Comparison of ENCODE assay signal across 1 cellular context in the genomic region with DNA sequence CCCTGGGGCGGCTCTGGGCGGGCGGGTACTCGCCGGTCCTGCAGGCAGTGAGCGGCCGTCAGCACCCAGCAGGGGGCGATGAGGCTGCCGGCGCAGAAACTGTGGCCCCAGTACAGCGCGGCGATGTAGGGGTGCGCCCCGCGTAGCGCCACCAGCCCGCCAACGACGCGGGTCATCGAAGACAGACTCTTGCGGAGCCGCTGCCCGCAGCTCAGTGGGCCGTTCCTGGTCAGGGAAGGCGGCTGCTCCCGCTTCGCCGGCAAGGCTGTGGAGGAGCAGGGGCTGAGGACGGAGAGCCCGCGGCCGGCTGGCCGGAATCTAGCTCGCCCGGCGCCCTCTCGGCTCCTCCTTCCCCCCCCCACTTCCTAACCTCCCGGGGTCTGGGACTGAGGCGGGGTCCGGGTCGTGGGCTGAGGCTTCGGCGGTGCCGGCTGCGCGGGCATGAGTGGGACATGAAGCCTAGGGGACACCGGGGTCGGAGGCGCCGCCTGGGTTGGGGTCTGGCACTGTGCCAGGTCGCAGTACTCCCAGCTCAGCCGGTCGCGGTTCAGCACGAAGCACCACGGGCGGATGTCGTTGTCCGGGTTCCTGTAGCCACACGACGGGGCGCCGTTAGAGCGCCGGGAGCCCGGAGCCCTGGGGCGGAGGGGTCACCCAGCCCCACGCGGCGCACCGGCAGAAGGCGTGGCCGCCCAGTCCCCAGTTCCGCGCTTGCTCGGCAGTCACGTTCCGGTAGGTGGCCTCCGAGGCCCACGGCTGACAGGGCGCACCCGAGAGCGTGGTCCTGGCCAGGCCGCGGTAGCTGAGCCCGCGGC.
TF ChIP-seq lines count a peak whose summit lies in the region.

No MANE protein-coding gene starts in this region.

TF ChIP-seq in HepG2, 621 proteins besides CTCF, POLR2A, EP300 and RAD21 (continued from another document and continues in another):
- TF ChIP-seq ZBTB34 (CRISPR knock-in tag; IDR thresholded peaks at IDR 0.05) = no peak
- TF ChIP-seq AGO2 (optimal IDR thresholded peaks at IDR 0.05; ENCODE audit: low read depth, low read length) = no peak
- TF ChIP-seq ATM (IDR thresholded peaks at IDR 0.05; ENCODE audit: borderline replicate concordance) = no peak
- TF ChIP-seq MTF1 (CRISPR knock-in tag; IDR thresholded peaks at IDR 0.05) = no peak
- TF ChIP-seq PRPF4 (IDR thresholded peaks at IDR 0.05; ENCODE audit: low read depth, low read length, poor library complexity, severe bottlenecking) = no peak
- TF ChIP-seq, protein P1, sequence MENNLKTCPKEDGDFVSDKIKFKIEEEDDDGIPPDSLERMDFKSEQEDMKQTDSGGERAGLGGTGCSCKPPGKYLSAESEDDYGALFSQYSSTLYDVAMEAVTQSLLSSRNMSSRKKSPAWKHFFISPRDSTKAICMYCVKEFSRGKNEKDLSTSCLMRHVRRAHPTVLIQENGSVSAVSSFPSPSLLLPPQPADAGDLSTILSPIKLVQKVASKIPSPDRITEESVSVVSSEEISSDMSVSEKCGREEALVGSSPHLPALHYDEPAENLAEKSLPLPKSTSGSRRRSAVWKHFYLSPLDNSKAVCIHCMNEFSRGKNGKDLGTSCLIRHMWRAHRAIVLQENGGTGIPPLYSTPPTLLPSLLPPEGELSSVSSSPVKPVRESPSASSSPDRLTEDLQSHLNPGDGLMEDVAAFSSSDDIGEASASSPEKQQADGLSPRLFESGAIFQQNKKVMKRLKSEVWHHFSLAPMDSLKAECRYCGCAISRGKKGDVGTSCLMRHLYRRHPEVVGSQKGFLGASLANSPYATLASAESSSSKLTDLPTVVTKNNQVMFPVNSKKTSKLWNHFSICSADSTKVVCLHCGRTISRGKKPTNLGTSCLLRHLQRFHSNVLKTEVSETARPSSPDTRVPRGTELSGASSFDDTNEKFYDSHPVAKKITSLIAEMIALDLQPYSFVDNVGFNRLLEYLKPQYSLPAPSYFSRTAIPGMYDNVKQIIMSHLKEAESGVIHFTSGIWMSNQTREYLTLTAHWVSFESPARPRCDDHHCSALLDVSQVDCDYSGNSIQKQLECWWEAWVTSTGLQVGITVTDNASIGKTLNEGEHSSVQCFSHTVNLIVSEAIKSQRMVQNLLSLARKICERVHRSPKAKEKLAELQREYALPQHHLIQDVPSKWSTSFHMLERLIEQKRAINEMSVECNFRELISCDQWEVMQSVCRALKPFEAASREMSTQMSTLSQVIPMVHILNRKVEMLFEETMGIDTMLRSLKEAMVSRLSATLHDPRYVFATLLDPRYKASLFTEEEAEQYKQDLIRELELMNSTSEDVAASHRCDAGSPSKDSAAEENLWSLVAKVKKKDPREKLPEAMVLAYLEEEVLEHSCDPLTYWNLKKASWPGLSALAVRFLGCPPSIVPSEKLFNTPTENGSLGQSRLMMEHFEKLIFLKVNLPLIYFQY (CRISPR knock-in tag; IDR thresholded peaks at IDR 0.05; ENCODE audit: borderline replicate concordance) = no peak
- TF ChIP-seq CAMTA2 (CRISPR knock-in tag; IDR thresholded peaks at IDR 0.05; ENCODE audit: borderline replicate concordance) = no peak
- no peak for TF ChIP-seq ZNF382 (CRISPR knock-in tag; IDR thresholded peaks at IDR 0.05; ENCODE audit: borderline replicate concordance)
- TF ChIP-seq ZXDC (CRISPR knock-in tag; IDR thresholded peaks at IDR 0.05) = no peak
- no peak for TF ChIP-seq PCBP2 (optimal IDR thresholded peaks at IDR 0.05; ENCODE audit: low read depth, low read length, poor library complexity, severe bottlenecking)
- no peak for TF ChIP-seq AGO1 (IDR thresholded peaks at IDR 0.05; ENCODE audit: low read depth, low read length, poor library complexity, severe bottlenecking)
- no peak for TF ChIP-seq SRSF1 (optimal IDR thresholded peaks at IDR 0.05; ENCODE audit: low read depth, low read length)
- no peak for TF ChIP-seq MEIS2 (CRISPR knock-in tag; IDR thresholded peaks at IDR 0.05)
- no peak for TF ChIP-seq ZNF124 (CRISPR knock-in tag; IDR thresholded peaks at IDR 0.05)
- no peak for TF ChIP-seq POLR2AphosphoS2 (IDR thresholded peaks at IDR 0.05; ENCODE audit: low read depth, low read length)
- no peak for TF ChIP-seq MZF1 (CRISPR knock-in tag; IDR thresholded peaks at IDR 0.05; ENCODE audit: borderline replicate concordance)
- TF ChIP-seq ZNF569 (CRISPR knock-in tag; IDR thresholded peaks at IDR 0.05; ENCODE audit: borderline replicate concordance) = no peak
- TF ChIP-seq NCOR1 (IDR thresholded peaks at IDR 0.05; ENCODE audit: borderline replicate concordance, low read length) = no peak
- no peak for TF ChIP-seq KDM1A (CRISPR knock-in tag; IDR thresholded peaks at IDR 0.05)
- no peak for TF ChIP-seq RNF2 (conservative IDR thresholded peaks at IDR 0.05; ENCODE audit: low read depth)
- TF ChIP-seq ZNF672 (CRISPR knock-in tag; IDR thresholded peaks at IDR 0.05) = no peak
- no peak for TF ChIP-seq JUN (CRISPR knock-in tag; IDR thresholded peaks at IDR 0.05)
- no peak for TF ChIP-seq THYN1 (CRISPR knock-in tag; IDR thresholded peaks at IDR 0.05; ENCODE audit: borderline replicate concordance, low read depth)
- TF ChIP-seq FOXC1 (CRISPR knock-in tag; IDR thresholded peaks at IDR 0.05; ENCODE audit: borderline replicate concordance) = 0 out of 2 replicates have a peak, but pooled peaks have one; percentile 55
- TF ChIP-seq FIP1L1 (IDR thresholded peaks at IDR 0.05; ENCODE audit: borderline replicate concordance, insufficient read depth, low read depth, low read length) = no peak
- TF ChIP-seq ZSCAN22 (CRISPR knock-in tag; IDR thresholded peaks at IDR 0.05) = no peak
- TF ChIP-seq SNRNP70 (IDR thresholded peaks at IDR 0.05; ENCODE audit: low read depth, low read length) = no peak
- no peak for TF ChIP-seq KDM5A (IDR thresholded peaks at IDR 0.05; ENCODE audit: borderline replicate concordance, low read length)
- TF ChIP-seq ZNF7 (CRISPR knock-in tag; IDR thresholded peaks at IDR 0.05) = no peak
- no peak for TF ChIP-seq ZNF776 (CRISPR knock-in tag; IDR thresholded peaks at IDR 0.05)
- no peak for TF ChIP-seq FOXA3 (CRISPR knock-in tag; IDR thresholded peaks at IDR 0.05)
- no peak for TF ChIP-seq ZNF543 (CRISPR knock-in tag; IDR thresholded peaks at IDR 0.05)
- TF ChIP-seq, protein P2, sequence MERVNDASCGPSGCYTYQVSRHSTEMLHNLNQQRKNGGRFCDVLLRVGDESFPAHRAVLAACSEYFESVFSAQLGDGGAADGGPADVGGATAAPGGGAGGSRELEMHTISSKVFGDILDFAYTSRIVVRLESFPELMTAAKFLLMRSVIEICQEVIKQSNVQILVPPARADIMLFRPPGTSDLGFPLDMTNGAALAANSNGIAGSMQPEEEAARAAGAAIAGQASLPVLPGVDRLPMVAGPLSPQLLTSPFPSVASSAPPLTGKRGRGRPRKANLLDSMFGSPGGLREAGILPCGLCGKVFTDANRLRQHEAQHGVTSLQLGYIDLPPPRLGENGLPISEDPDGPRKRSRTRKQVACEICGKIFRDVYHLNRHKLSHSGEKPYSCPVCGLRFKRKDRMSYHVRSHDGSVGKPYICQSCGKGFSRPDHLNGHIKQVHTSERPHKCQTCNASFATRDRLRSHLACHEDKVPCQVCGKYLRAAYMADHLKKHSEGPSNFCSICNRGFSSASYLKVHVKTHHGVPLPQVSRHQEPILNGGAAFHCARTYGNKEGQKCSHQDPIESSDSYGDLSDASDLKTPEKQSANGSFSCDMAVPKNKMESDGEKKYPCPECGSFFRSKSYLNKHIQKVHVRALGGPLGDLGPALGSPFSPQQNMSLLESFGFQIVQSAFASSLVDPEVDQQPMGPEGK (CRISPR knock-in tag; IDR thresholded peaks at IDR 0.05) = 0 out of 2 replicates have a peak, but pooled peaks have one; percentile 15
- TF ChIP-seq FOXO1 (CRISPR knock-in tag; IDR thresholded peaks at IDR 0.05) = no peak
- no peak for TF ChIP-seq MED13 (CRISPR knock-in tag; IDR thresholded peaks at IDR 0.05)
- TF ChIP-seq, protein P3, sequence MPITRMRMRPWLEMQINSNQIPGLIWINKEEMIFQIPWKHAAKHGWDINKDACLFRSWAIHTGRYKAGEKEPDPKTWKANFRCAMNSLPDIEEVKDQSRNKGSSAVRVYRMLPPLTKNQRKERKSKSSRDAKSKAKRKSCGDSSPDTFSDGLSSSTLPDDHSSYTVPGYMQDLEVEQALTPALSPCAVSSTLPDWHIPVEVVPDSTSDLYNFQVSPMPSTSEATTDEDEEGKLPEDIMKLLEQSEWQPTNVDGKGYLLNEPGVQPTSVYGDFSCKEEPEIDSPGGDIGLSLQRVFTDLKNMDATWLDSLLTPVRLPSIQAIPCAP (CRISPR knock-in tag; IDR thresholded peaks at IDR 0.05; ENCODE audit: low read depth) = no peak
- TF ChIP-seq, protein P4, sequence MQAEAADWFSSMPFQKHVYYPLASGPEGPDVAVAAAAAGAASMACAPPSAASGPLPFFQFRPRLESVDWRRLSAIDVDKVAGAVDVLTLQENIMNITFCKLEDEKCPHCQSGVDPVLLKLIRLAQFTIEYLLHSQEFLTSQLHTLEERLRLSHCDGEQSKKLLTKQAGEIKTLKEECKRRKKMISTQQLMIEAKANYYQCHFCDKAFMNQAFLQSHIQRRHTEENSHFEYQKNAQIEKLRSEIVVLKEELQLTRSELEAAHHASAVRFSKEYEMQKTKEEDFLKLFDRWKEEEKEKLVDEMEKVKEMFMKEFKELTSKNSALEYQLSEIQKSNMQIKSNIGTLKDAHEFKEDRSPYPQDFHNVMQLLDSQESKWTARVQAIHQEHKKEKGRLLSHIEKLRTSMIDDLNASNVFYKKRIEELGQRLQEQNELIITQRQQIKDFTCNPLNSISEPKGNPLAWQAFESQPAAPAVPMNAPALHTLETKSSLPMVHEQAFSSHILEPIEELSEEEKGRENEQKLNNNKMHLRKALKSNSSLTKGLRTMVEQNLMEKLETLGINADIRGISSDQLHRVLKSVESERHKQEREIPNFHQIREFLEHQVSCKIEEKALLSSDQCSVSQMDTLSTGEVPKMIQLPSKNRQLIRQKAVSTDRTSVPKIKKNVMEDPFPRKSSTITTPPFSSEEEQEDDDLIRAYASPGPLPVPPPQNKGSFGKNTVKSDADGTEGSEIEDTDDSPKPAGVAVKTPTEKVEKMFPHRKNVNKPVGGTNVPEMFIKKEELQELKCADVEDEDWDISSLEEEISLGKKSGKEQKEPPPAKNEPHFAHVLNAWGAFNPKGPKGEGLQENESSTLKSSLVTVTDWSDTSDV (CRISPR knock-in tag; IDR thresholded peaks at IDR 0.05) = no peak
- TF ChIP-seq NBN (conservative IDR thresholded peaks at IDR 0.05) = no peak
- no peak for TF ChIP-seq PHB2 (IDR thresholded peaks at IDR 0.05; ENCODE audit: partially characterized antibody)
- peak; percentile 16; the same call in 1 of the 2 replicates for TF ChIP-seq FOSL2 (CRISPR knock-in tag; IDR thresholded peaks at IDR 0.05)
- TF ChIP-seq KDM2A (CRISPR knock-in tag; IDR thresholded peaks at IDR 0.05; ENCODE audit: borderline replicate concordance, low read depth) = peak; percentile 54; the same call in 1 of the 2 replicates
- no peak for TF ChIP-seq HNRNPL (IDR thresholded peaks at IDR 0.05; ENCODE audit: low read depth, low read length)
- TF ChIP-seq IKZF5 (CRISPR knock-in tag; IDR thresholded peaks at IDR 0.05) = no peak
- TF ChIP-seq, protein P5, sequence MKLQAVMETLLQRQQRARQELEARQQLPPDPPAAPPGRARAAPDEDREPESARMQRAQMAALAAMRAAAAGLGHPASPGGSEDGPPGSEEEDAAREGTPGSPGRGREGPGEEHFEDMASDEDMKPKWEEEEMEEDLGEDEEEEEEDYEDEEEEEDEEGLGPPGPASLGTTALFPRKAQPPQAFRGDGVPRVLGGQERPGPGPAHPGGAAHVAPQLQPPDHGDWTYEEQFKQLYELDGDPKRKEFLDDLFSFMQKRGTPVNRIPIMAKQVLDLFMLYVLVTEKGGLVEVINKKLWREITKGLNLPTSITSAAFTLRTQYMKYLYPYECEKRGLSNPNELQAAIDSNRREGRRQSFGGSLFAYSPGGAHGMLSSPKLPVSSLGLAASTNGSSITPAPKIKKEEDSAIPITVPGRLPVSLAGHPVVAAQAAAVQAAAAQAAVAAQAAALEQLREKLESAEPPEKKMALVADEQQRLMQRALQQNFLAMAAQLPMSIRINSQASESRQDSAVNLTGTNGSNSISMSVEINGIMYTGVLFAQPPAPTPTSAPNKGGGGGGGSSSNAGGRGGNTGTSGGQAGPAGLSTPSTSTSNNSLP (IDR thresholded peaks at IDR 0.05; ENCODE audit: low read depth, low read length) = no peak
